ENCODE assay signal across 21 cellular contexts in genomic region chr10:64537931-64538330, GRCh38.
"Had no signal": no experiment of that assay in that cellular context is flagged by ENCODE, and none has a peak within 500 bp of the region (broad histone marks: within the 10 kb centered on the region; RNA-seq: fewer than 3 reads in every experiment).

No MANE protein-coding gene starts in this region.

- H3K27ac Mint-ChIP-seq: activated CD4-positive, alpha-beta T cell treated with anti-CD3 and anti-CD28 coated beads, Interleukin-2, amount 10 ng/mL, durations not matched to agents 24 days and 14 days; activated CD8-positive, alpha-beta T cell treated with anti-CD3 and anti-CD28 coated beads for 36 hours; activated naive CD4-positive, alpha-beta T cell treated with anti-CD3 and anti-CD28 coated beads for 36 hours; activated T-helper 2 cell treated with anti-CD3 and anti-CD28 coated beads, Interferon-gamma antibody, Interleukin-2, Interleukin-4, amounts not matched to agents 10 μg/mL and 5 μg/mL and 100 μg/mL, durations not matched to agents 14 hours and 24 hours and 36 hours; naive thymus-derived CD4-positive, alpha-beta T cell; stimulated activated effector memory CD8-positive, alpha-beta T cell treated with anti-CD3 and anti-CD28 coated beads, Interleukin-12 subunit alpha, Interleukin-12 subunit beta, amount 100 ng/mL, for 72 hours had no signal

- H3K4me3 ChIP-seq: breast epithelium, esophagus muscularis mucosa, left lung, pancreas, smooth muscle cell, thyroid gland had no signal

- H3K36me3 ChIP-seq: breast epithelium, esophagus muscularis mucosa, left lung, pancreas, thyroid gland had no signal

- H3K36me3 Mint-ChIP-seq: naive thymus-derived CD4-positive, alpha-beta T cell; stimulated activated effector memory CD8-positive, alpha-beta T cell treated with anti-CD3 and anti-CD28 coated beads, Interleukin-12 subunit alpha, Interleukin-12 subunit beta, amount 100 ng/mL, for 72 hours had no signal

- H3K4me3 Mint-ChIP-seq: activated CD4-positive, alpha-beta T cell treated with anti-CD3 and anti-CD28 coated beads, Interleukin-2, amount 10 ng/mL, durations not matched to agents 24 days and 14 days; activated CD8-positive, alpha-beta T cell treated with anti-CD3 and anti-CD28 coated beads for 36 hours; activated naive CD4-positive, alpha-beta T cell treated with anti-CD3 and anti-CD28 coated beads for 36 hours; naive thymus-derived CD4-positive, alpha-beta T cell; stimulated activated effector memory CD8-positive, alpha-beta T cell treated with anti-CD3 and anti-CD28 coated beads, Interleukin-12 subunit alpha, Interleukin-12 subunit beta, amount 100 ng/mL, for 72 hours had no signal

- H3K4me1 ChIP-seq: breast epithelium, esophagus muscularis mucosa, left lung, pancreas, thyroid gland had no signal

- H3K27me3 Mint-ChIP-seq: activated CD4-positive, alpha-beta T cell treated with anti-CD3 and anti-CD28 coated beads, Interleukin-2, amount 10 ng/mL, durations not matched to agents 24 days and 14 days; activated CD8-positive, alpha-beta T cell treated with anti-CD3 and anti-CD28 coated beads for 36 hours had no signal

- H3K27ac ChIP-seq: breast epithelium, esophagus muscularis mucosa, left lung, pancreas, thyroid gland had no signal

- DNase-seq: activated CD4-positive, alpha-beta T cell treated with anti-CD3 and anti-CD28 coated beads, Interleukin-2, amount 10 ng/mL, durations not matched to agents 24 days and 14 days; activated CD8-positive, alpha-beta T cell treated with anti-CD3 and anti-CD28 coated beads for 36 hours; activated naive CD4-positive, alpha-beta T cell treated with anti-CD3 and anti-CD28 coated beads for 36 hours; activated T-cell treated with anti-CD3 and anti-CD28 coated beads, Interleukin-2, amount 50 U/mL, for 1 hour; aorta; cerebellar nuclear complex; effector CD8-positive, alpha-beta T cell; kidney; left lung; naive thymus-derived CD4-positive, alpha-beta T cell; pancreas; stimulated activated CD4-positive, alpha-beta T cell treated with anti-CD3 and anti-CD28 coated beads, Interleukin-4, amount 100 ng/mL, for 1 hour; T-helper 1 cell; T1000; thyroid gland had no signal

- H3K9me3 Mint-ChIP-seq: activated CD4-positive, alpha-beta T cell treated with anti-CD3 and anti-CD28 coated beads, Interleukin-2, amount 10 ng/mL, durations not matched to agents 24 days and 14 days; activated naive CD4-positive, alpha-beta T cell treated with anti-CD3 and anti-CD28 coated beads for 36 hours; activated T-helper 2 cell treated with anti-CD3 and anti-CD28 coated beads, Interferon-gamma antibody, Interleukin-2, Interleukin-4, amounts not matched to agents 10 μg/mL and 5 μg/mL and 100 μg/mL, durations not matched to agents 14 hours and 24 hours and 36 hours had no signal

- H3K4me1 Mint-ChIP-seq: activated CD4-positive, alpha-beta T cell treated with anti-CD3 and anti-CD28 coated beads, Interleukin-2, amount 10 ng/mL, durations not matched to agents 24 days and 14 days; naive thymus-derived CD4-positive, alpha-beta T cell; stimulated activated effector memory CD8-positive, alpha-beta T cell treated with anti-CD3 and anti-CD28 coated beads, Interleukin-12 subunit alpha, Interleukin-12 subunit beta, amount 100 ng/mL, for 72 hours had no signal

- H3K27me3 ChIP-seq: breast epithelium, esophagus muscularis mucosa, left lung, pancreas, thyroid gland had no signal

- H3K9me3 ChIP-seq: breast epithelium, esophagus muscularis mucosa, left lung, pancreas, thyroid gland had no signal

- ATAC-seq: activated CD8-positive, alpha-beta T cell treated with anti-CD3 and anti-CD28 coated beads for 36 hours; left lung; naive thymus-derived CD4-positive, alpha-beta T cell; pancreas; sciatic nerve; stimulated activated effector memory CD8-positive, alpha-beta T cell treated with anti-CD3 and anti-CD28 coated beads, Interleukin-12 subunit alpha, Interleukin-12 subunit beta, amount 100 ng/mL, for 72 hours had no signal
